In genomic region chr1:54850737-54851136, GRCh38 we compare ENCODE assay signal across 13 cellular contexts. TPM values are rescaled to one million over a fixed set of nuclear protein-coding genes. Genes with fewer than 3 reads are reported as not detected.
DNase-seq lines count a peak whose midpoint lies in the region; TF ChIP-seq lines count a peak whose summit lies in the region.
"Had no signal": no experiment of that assay in that cellular context is flagged by ENCODE, and none has a peak within 500 bp of the region (broad histone marks: within the 10 kb centered on the region; RNA-seq: fewer than 3 reads in every experiment).

No MANE protein-coding gene starts in this region.

- TF ChIP-seq CTCF in ascending aorta (IDR thresholded peaks at IDR 0.05) = no peak
- no peak for TF ChIP-seq CTCF in hepatocyte (IDR thresholded peaks at IDR 0.05; ENCODE audit: poor library complexity)

- WGBS in hepatocyte (ENCODE audit: low lambda C conversion rate, missing lambda C conversion rate) = 78% methylated on average over 9 of the region's 9 CpGs
- WGBS in thymus = 95% methylated on average over 9 of the region's 9 CpGs

- peak overlapping the region; percentile 26 to 49 for H3K27ac ChIP-seq in ascending aorta
- no peak overlapping the region for H3K27ac ChIP-seq in hepatocyte
- H3K27ac ChIP-seq in thymus (ENCODE audit: low read depth) = peak overlapping the region; percentile 6
- H3K27ac ChIP-seq: upper lobe of left lung had no signal

- H3K9me3 ChIP-seq in ascending aorta (no peaks in the 10 kb centered on the region), hepatocyte (ENCODE audit: low read depth) (no peaks in the 10 kb centered on the region), thymus (ENCODE audit: control insufficient read depth) (no peaks in the 10 kb centered on the region)
- H3K9me3 ChIP-seq: upper lobe of left lung had no signal

- intact Hi-C loops in ascending aorta (cut with DNase I) = no loop called here

- H3K36me3 ChIP-seq in ascending aorta = peaks cover 4 to 30% of the 10 kb centered on the region in 2 donors
- H3K36me3 ChIP-seq in hepatocyte (replicated peaks; ENCODE audit: insufficient read depth, low read depth) = no peaks in the 10 kb centered on the region
- H3K36me3 ChIP-seq in thymus (ENCODE audit: control insufficient read depth, insufficient read depth) = peaks cover 11% of the 10 kb centered on the region

- H3K4me3 ChIP-seq in ascending aorta (no peak overlapping the region), hepatocyte (no peak overlapping the region), thymus (ENCODE audit: low read length) (no peak overlapping the region)
- H3K4me3 ChIP-seq: upper lobe of left lung had no signal

- H3K27me3 ChIP-seq in ascending aorta (no peaks in the 10 kb centered on the region), hepatocyte (no peaks in the 10 kb centered on the region), thymus (ENCODE audit: control insufficient read depth, insufficient read depth) (no peaks in the 10 kb centered on the region)
- H3K27me3 ChIP-seq: upper lobe of left lung had no signal

- DNase-seq in HK-2 (ENCODE audit: unreplicated experiment) (peak; percentile 69), ascending aorta (ENCODE audit: low spot score in 2 of 2) (peak in 1 of 2 donors; percentile 68), hepatocyte (ENCODE audit: low spot score) (peak; percentile 59), GM19238 (ENCODE audit: insufficient read length, low spot score) (no peak), HuH-7.5 (ENCODE audit: low spot score) (no peak)
- no peak for DNase-seq in stimulated activated naive CD4-positive, alpha-beta T cell treated with Interleukin-2 at 50 U/mL for 16 hours (lab: John Stamatoyannopoulos, UW)
- no peak for DNase-seq in stimulated activated CD4-positive, alpha-beta T cell treated with anti-CD3 and anti-CD28 coated beads, Interleukin-1b, Interleukin-23, amount 100 ng/mL, for 48 hours
- DNase-seq: activated CD8-positive, alpha-beta memory T cell treated with anti-CD3 and anti-CD28 coated beads, Interleukin-2, amount 10 ng/mL, durations not matched to agents 7 days and 5 days; activated naive CD8-positive, alpha-beta T cell treated with anti-CD3 and anti-CD28 coated beads, Interleukin-2, amount 50 U/mL, for 24 hours; erythroblast; GOT3; upper lobe of left lung had no signal

- H3K4me2 ChIP-seq in hepatocyte = no peak overlapping the region

- no peaks in the 10 kb centered on the region for H3K79me2 ChIP-seq in hepatocyte

- no peaks in the 10 kb centered on the region for H3K9me2 ChIP-seq in hepatocyte (replicated peaks; ENCODE audit: insufficient read depth)

- H3K4me1 ChIP-seq in ascending aorta = no peaks in the 10 kb centered on the region
- no peaks in the 10 kb centered on the region for H3K4me1 ChIP-seq in hepatocyte (ENCODE audit: insufficient read depth)
- H3K4me1 ChIP-seq in thymus (ENCODE audit: control insufficient read depth, insufficient read depth, low read length) = no peaks in the 10 kb centered on the region
- H3K4me1 ChIP-seq: upper lobe of left lung had no signal

- no peak overlapping the region for H2AFZ ChIP-seq in hepatocyte

- H4K20me1 ChIP-seq in hepatocyte (ENCODE audit: insufficient read depth, poor library complexity, severe bottlenecking) = no peaks in the 10 kb centered on the region

RNA-seq across cellular contexts. Expression of gene DHCR24, which starts 36.3 kb away (rescaled TPM):
- 16.6 TPM for total RNA-seq in ascending aorta
- total RNA-seq in hepatocyte = 282 and 297 TPM in 2 replicates
- 242 and 318 TPM in 2 replicates for polyA plus RNA-seq in hepatocyte
- 8.0 TPM for polyA plus RNA-seq in thymus

RNA-seq across cellular contexts. Expression of gene TTC22, which starts 49.6 kb away (rescaled TPM):
- total RNA-seq in ascending aorta = not detected
- total RNA-seq in hepatocyte = 8.1 and 8.5 TPM in 2 replicates
- polyA plus RNA-seq in hepatocyte = 7.8 and 9.0 TPM in 2 replicates
- 4.4 TPM for polyA plus RNA-seq in thymus

Comparison
In these comparisons a context has a peak if more than half of its experiments do, and no peak if none do; other contexts are left out.
1. DNase-seq: peak in HK-2 (single experiment) and hepatocyte (single experiment); none in stimulated activated naive CD4-positive, alpha-beta T cell treated with Interleukin-2 at 50 U/mL for 16 hours (single experiment), GM19238 (single experiment), HuH-7.5 (single experiment) and stimulated activated CD4-positive, alpha-beta T cell treated with anti-CD3 and anti-CD28 coated beads, Interleukin-1b, Interleukin-23, amount 100 ng/mL, for 48 hours (single experiment).
2. RNA of gene DHCR24, which starts 36.3 kb away (total RNA-seq): 282 to 297 TPM in hepatocyte; 16.6 TPM in ascending aorta (single experiment); every median in the first group is over 10 times any median in the second.